1 cellular context compared by ENCODE assay signal in genomic region chr4:55887594-55887993, GRCh38.
TF ChIP-seq lines count a peak whose summit lies in the region.

No MANE protein-coding gene starts in this region.

TF ChIP-seq in HepG2, 621 proteins besides CTCF, POLR2A, EP300 and RAD21 (continued from another document):
- TF ChIP-seq MNT (IDR thresholded peaks at IDR 0.05) (no peak), SNRNP70 (IDR thresholded peaks at IDR 0.05; ENCODE audit: low read depth, low read length) (no peak), ZNF883 (CRISPR knock-in tag; IDR thresholded peaks at IDR 0.05; ENCODE audit: not compliant biosample characterization) (no peak), ZNF784 (CRISPR knock-in tag; IDR thresholded peaks at IDR 0.05; ENCODE audit: borderline replicate concordance) (no peak), EZH2 (conservative IDR thresholded peaks at IDR 0.05; ENCODE audit: low read depth, low read length) (no peak), ZFP37 (CRISPR knock-in tag; IDR thresholded peaks at IDR 0.05; ENCODE audit: borderline replicate concordance) (no peak), CHCHD3 (CRISPR knock-in tag; IDR thresholded peaks at IDR 0.05) (no peak)
